In the genomic region with DNA sequence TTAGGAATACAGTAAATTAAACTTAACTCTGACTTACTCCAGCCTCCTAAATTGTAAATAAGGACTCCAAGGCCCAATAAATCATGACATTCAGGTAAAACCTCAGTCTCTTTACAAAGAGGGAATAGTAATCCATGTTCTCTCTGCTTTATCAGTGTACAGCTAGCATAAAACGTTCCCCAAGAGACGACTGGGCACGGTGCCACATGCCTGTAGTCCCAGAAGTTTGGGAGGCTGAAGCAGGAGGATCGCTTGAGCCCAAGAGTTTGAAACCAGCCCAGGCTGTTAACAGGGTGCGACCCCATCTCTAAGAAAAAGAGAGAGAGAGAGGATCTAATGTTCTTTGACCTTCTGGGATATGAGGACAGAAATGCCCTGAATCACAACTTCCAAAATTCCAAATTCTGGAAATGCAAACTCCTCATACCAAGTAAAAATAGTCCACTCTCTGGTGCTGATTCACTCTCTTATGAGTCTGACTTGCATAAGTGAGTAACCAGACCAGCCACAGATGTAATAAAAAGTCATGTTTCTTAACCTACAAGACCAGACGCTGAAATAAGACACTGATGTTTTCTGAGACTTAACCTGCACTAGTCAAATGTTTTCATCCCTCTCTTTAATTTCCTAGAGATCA, we compare ENCODE assay signal across 12 cellular contexts. TPM values are rescaled to one million over a fixed set of nuclear protein-coding genes. Genes with fewer than 3 reads are reported as not detected.
A peak's percentile ranks its signal among the peaks of the same experiment; 100 is the strongest.
DNase-seq lines count a peak whose midpoint lies in the region; ATAC-seq and TF ChIP-seq lines count a peak whose summit lies in the region.
"Had no signal": no experiment of that assay in that cellular context is flagged by ENCODE, and none has a peak within 500 bp of the region (broad histone marks: within the 10 kb centered on the region; RNA-seq: fewer than 3 reads in every experiment).

No MANE protein-coding gene starts in this region.

- H3K4me2 ChIP-seq in IMR-90 (ENCODE audit: low read depth, low read length), result peak overlapping the region; percentile 40; the same call in 1 of the 2 replicates

- no peaks in the 10 kb centered on the region for H3K36me3 ChIP-seq in IMR-90 (ENCODE audit: control insufficient read depth, insufficient read depth, low read length)

- CTCF ChIA-PET in AG04449 (lab: Yijun Ruan, JAX) (interaction anchor here (0.7 to 4.4 kb wide), 3 partner anchors 8 to 41 kb away, joined by 3 to 24 read pairs (median 3); no protein-coding TSS in a partner anchor), IMR-90 (lab: Yijun Ruan, JAX) (interaction anchor here (1.3 kb wide), 1 partner anchor 13 kb away, joined by 4 read pairs; no protein-coding TSS in a partner anchor)

- H4K20me1 ChIP-seq in IMR-90 (ENCODE audit: insufficient read depth, low read length), result no peaks in the 10 kb centered on the region

- no peak overlapping the region for H2AK5ac ChIP-seq in IMR-90 (ENCODE audit: low read depth, low read length)

- H3K27ac ChIP-seq in IMR-90 (ENCODE audit: insufficient read depth, low read length), result peak overlapping the region; percentile 37; the same call in 1 of the 2 replicates

- no peaks in the 10 kb centered on the region for H3K9me1 ChIP-seq in IMR-90 (ENCODE audit: insufficient read depth, low read length)

- no peak overlapping the region for H4K8ac ChIP-seq in IMR-90 (ENCODE audit: low read depth in 2 of 2, low read length in 2 of 2)

- TF ChIP-seq CTCF in AG04449 (IDR thresholded peaks at IDR 0.05; ENCODE audit: insufficient read depth, low read length, missing control alignments), result no peak
- no peak for TF ChIP-seq CTCF in IMR-90 (conservative IDR thresholded peaks at IDR 0.05; ENCODE audit: low read depth, low read length)
- TF ChIP-seq CTCF in choroid plexus epithelial cell (conservative IDR thresholded peaks at IDR 0.05; ENCODE audit: low read depth, low read length), result no peak

- H2AFZ ChIP-seq in IMR-90 (replicated peaks; ENCODE audit: low read length, poor library complexity), result no peak overlapping the region

- no peak overlapping the region for H4K5ac ChIP-seq in IMR-90 (ENCODE audit: low read depth, low read length)

- H3K4me1 ChIP-seq in IMR-90 (ENCODE audit: control insufficient read depth, insufficient read depth, low read length), result peaks cover 7% of the 10 kb centered on the region

- H3K23ac ChIP-seq in IMR-90 (ENCODE audit: low read depth, low read length), result no peak overlapping the region

- no TSS peak for BruUV-seq in IMR-90 (replicated peaks; lab: Mats Ljungman, UMichigan)

- TF ChIP-seq POLR2A in IMR-90 (IDR thresholded peaks at IDR 0.05; ENCODE audit: low read depth, low read length), result no peak

- H4K91ac ChIP-seq in IMR-90 (ENCODE audit: insufficient read depth, low read depth, low read length), result no peak overlapping the region

- H2AK9ac ChIP-seq in IMR-90 (replicated peaks; ENCODE audit: low read depth, low read length, poor library complexity), result no peak overlapping the region

- dilution Hi-C loops in IMR-90 (cut with HindIII; ENCODE audit: low sequenced_read_pairs, unreplicated experiment), result no loop called here

- peak overlapping the region; percentile 9; the same call in 1 of the 2 replicates for H3K18ac ChIP-seq in IMR-90 (ENCODE audit: low read depth, low read length)

- no peak overlapping the region for H3K4me3 ChIP-seq in AG04449 (ENCODE audit: low read depth, low read length)
- no peak overlapping the region for H3K4me3 ChIP-seq in IMR-90 (ENCODE audit: insufficient read depth, low read depth, low read length)
- H3K4me3 ChIP-seq in choroid plexus epithelial cell (ENCODE audit: low read depth, low read length), result no peak overlapping the region

- POLR2A ChIA-PET in AG04449 (lab: Yijun Ruan, JAX) (interaction anchor here (0.6 to 1.0 kb wide), 3 partner anchors 14 to 117 kb away, joined by 3 read pairs; a partner anchor contains a TSS), IMR-90 (lab: Charles Lee; ENCODE audit: unreplicated experiment) (no interaction called here)

- no peaks in the 10 kb centered on the region for H3K9me3 ChIP-seq in IMR-90 (ENCODE audit: control insufficient read depth, insufficient read depth, low read length)

- no peak overlapping the region for H3K9ac ChIP-seq in IMR-90 (ENCODE audit: low read depth, low read length)

- H2BK5ac ChIP-seq in IMR-90 (ENCODE audit: low read depth, low read length, poor library complexity, severe bottlenecking), result no peak overlapping the region

- peak; percentile 82 for ATAC-seq in IMR-90 (ENCODE audit: low read depth)
- no peak for ATAC-seq in GM18858 (IDR thresholded peaks at IDR 0.05; ENCODE audit: unreplicated experiment)
- ATAC-seq in HG02885 (IDR thresholded peaks at IDR 0.05; ENCODE audit: poor library complexity, unreplicated experiment), result no peak
- ATAC-seq in HG03175 (IDR thresholded peaks at IDR 0.05; ENCODE audit: unreplicated experiment), result no peak

- intact Hi-C loops in IMR-90 (cut with micrococcal nuclease), result no loop called here

- H3K56ac ChIP-seq in IMR-90 (ENCODE audit: extremely low read depth, insufficient read depth, low read length), result no peak overlapping the region

- H3K4ac ChIP-seq in IMR-90 (ENCODE audit: low read depth, low read length), result no peak overlapping the region

- DNase-seq in AG04449 (ENCODE audit: low read depth, low spot score), result peak; percentile 90
- peak; percentile 91 for DNase-seq in IMR-90
- peak; percentile 90 for DNase-seq in choroid plexus epithelial cell (ENCODE audit: low read depth)
- peak; percentile 81 for DNase-seq in myocyte (ENCODE audit: low read depth)
- DNase-seq in NAMALWA (ENCODE audit: low spot score), result no peak
- DNase-seq: H9, KBM-7, T-helper 9 cell had no signal

- H3K14ac ChIP-seq in IMR-90 (replicated peaks; ENCODE audit: low read depth, low read length), result no peak overlapping the region

- H3K27me3 ChIP-seq in IMR-90 (ENCODE audit: control insufficient read depth, insufficient read depth, low read length), result no peaks in the 10 kb centered on the region

- no peak for TF ChIP-seq RAD21 in IMR-90 (IDR thresholded peaks at IDR 0.05; ENCODE audit: low read length)

- H2BK15ac ChIP-seq in IMR-90 (ENCODE audit: low read depth, low read length), result no peak overlapping the region

- no peaks in the 10 kb centered on the region for H3K79me1 ChIP-seq in IMR-90 (ENCODE audit: low read depth in 1 of 2, low read length in 2 of 2)

- WGBS in IMR-90 (ENCODE audit: extremely low coverage in 2 of 2, insufficient read length in 1 of 2), 2 experiments, result 67% methylated on average over 3 of the region's 6 CpGs; no CpG with 5 or more reads in 1 of the 2 experiments

- H2BK120ac ChIP-seq in IMR-90 (ENCODE audit: low read depth, low read length), result no peak overlapping the region

- H2BK20ac ChIP-seq in IMR-90 (ENCODE audit: low read depth, low read length), result no peak overlapping the region

- in situ Hi-C loops in IMR-90 (cut with MboI; ENCODE audit: low sequenced_read_pairs), result no loop called here

TF ChIP-seq in IMR-90, 13 proteins besides CTCF, POLR2A, EP300 and RAD21:
- TF ChIP-seq MAZ (IDR thresholded peaks at IDR 0.05; ENCODE audit: borderline replicate concordance, low read depth, low read length), result no peak
- peak; percentile 42; the same call in 1 of the 2 replicates for TF ChIP-seq FOS (IDR thresholded peaks at IDR 0.05; ENCODE audit: low read depth, low read length)
- no peak for TF ChIP-seq SMC3 (IDR thresholded peaks at IDR 0.05; ENCODE audit: low read depth, low read length)
- TF ChIP-seq CHD1 (IDR thresholded peaks at IDR 0.05; ENCODE audit: low read depth, low read length), result no peak
- no peak for TF ChIP-seq MXI1 (IDR thresholded peaks at IDR 0.05; ENCODE audit: borderline replicate concordance, low read depth, low read length)
- no peak for TF ChIP-seq RCOR1 (IDR thresholded peaks at IDR 0.05; ENCODE audit: insufficient replicate concordance, low read length)
- TF ChIP-seq MAFK (IDR thresholded peaks at IDR 0.05; ENCODE audit: low read depth, low read length), result no peak
- peak; percentile 58 for TF ChIP-seq CEBPB (IDR thresholded peaks at IDR 0.05; ENCODE audit: low read depth, low read length)
- TF ChIP-seq NFE2L2 (IDR thresholded peaks at IDR 0.05; ENCODE audit: low read depth, low read length), result peak; percentile 72; the same call in 1 of the 2 replicates
- TF ChIP-seq RFX5 (IDR thresholded peaks at IDR 0.05; ENCODE audit: low read depth, low read length), result no peak
- TF ChIP-seq, protein P1, sequence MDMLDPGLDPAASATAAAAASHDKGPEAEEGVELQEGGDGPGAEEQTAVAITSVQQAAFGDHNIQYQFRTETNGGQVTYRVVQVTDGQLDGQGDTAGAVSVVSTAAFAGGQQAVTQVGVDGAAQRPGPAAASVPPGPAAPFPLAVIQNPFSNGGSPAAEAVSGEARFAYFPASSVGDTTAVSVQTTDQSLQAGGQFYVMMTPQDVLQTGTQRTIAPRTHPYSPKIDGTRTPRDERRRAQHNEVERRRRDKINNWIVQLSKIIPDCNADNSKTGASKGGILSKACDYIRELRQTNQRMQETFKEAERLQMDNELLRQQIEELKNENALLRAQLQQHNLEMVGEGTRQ (IDR thresholded peaks at IDR 0.05; ENCODE audit: low read depth, low read length), result no peak
- no peak for TF ChIP-seq BHLHE40 (IDR thresholded peaks at IDR 0.05; ENCODE audit: low read depth, low read length)
- TF ChIP-seq, protein P2, sequence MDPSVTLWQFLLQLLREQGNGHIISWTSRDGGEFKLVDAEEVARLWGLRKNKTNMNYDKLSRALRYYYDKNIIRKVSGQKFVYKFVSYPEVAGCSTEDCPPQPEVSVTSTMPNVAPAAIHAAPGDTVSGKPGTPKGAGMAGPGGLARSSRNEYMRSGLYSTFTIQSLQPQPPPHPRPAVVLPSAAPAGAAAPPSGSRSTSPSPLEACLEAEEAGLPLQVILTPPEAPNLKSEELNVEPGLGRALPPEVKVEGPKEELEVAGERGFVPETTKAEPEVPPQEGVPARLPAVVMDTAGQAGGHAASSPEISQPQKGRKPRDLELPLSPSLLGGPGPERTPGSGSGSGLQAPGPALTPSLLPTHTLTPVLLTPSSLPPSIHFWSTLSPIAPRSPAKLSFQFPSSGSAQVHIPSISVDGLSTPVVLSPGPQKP (IDR thresholded peaks at IDR 0.05; ENCODE audit: borderline replicate concordance, low read depth, low read length), result no peak
TF ChIP-seq in IMR-90: peak in this region for 3.

RNA-seq across cellular contexts. Expression of a gene that starts 25.5 kb away (rescaled TPM):
- total RNA-seq in IMR-90 (2012; rRNA removed) (74.7 and 108 TPM in 2 replicates), myocyte (921 and 1,107 TPM in 2 replicates)
- 76.1 and 79.7 TPM in 2 replicates for polyA plus RNA-seq in IMR-90 (2012; rRNA removed)
- polyA plus RNA-seq in IMR-90 (2012; cell fraction: cytosol; rRNA removed), result 127 and 153 TPM in 2 replicates
- polyA plus RNA-seq in IMR-90 (2012; cell fraction: nucleus; rRNA removed; ENCODE audit: low replicate concordance), result 46.1 and 57.3 TPM in 2 replicates
- 2,128 TPM for polyA plus RNA-seq in myocyte (2012)
- total RNA-seq: H9 had no signal
- polyA plus RNA-seq: CD14-positive monocyte had no signal
